In genomic region chr13:98500963-98501421, GRCh38 we compare ENCODE assay signal across 12 cellular contexts.
A peak's percentile ranks its signal among the peaks of the same experiment; 100 is the strongest.
DNase-seq lines count a peak whose midpoint lies in the region; ATAC-seq and TF ChIP-seq lines count a peak whose summit lies in the region.
"Had no signal": no experiment of that assay in that cellular context is flagged by ENCODE, and none has a peak within 500 bp of the region (broad histone marks: within the 10 kb centered on the region; RNA-seq: fewer than 3 reads in every experiment).

No MANE protein-coding gene starts in this region.

- H3K4me3 ChIP-seq in testis, result no peak overlapping the region
- H3K4me3 ChIP-seq in endodermal cell (ENCODE audit: low read length), result no peak overlapping the region
- no peak overlapping the region for H3K4me3 ChIP-seq in psoas muscle
- H3K4me3 ChIP-seq: skin epidermis had no signal

- no peaks in the 10 kb centered on the region for H3K9me3 ChIP-seq in testis
- H3K9me3 ChIP-seq in endodermal cell (ENCODE audit: control insufficient read depth, low read length), result no peaks in the 10 kb centered on the region
- H3K9me3 ChIP-seq in psoas muscle, result no peaks in the 10 kb centered on the region

- TF ChIP-seq POLR2A in testis (IDR thresholded peaks at IDR 0.05), result no peak

- no peaks in the 10 kb centered on the region for H3K9me3 Mint-ChIP-seq in activated naive CD8-positive, alpha-beta T cell (ENCODE audit: low read depth)
- no peaks in the 10 kb centered on the region for H3K9me3 Mint-ChIP-seq in activated naive CD8-positive, alpha-beta T cell treated with anti-CD3 and anti-CD28 coated beads for 36 hours
- H3K9me3 Mint-ChIP-seq in endodermal cell, result no peaks in the 10 kb centered on the region

- no peak for DNase-seq in activated naive CD8-positive, alpha-beta T cell treated with anti-CD3 and anti-CD28 coated beads for 36 hours
- DNase-seq in testis (no peak), endodermal cell (no peak), psoas muscle (no peak), hypothalamus (lab: John Stamatoyannopoulos, UW) (no peak)
- DNase-seq: NCI-H1417 treated with DMSO at 0.1 percent for 48 hours, WERI-Rb-1 had no signal

- H3K27me3 Mint-ChIP-seq in activated naive CD8-positive, alpha-beta T cell, result no peaks in the 10 kb centered on the region
- no peaks in the 10 kb centered on the region for H3K27me3 Mint-ChIP-seq in activated naive CD8-positive, alpha-beta T cell treated with anti-CD3 and anti-CD28 coated beads for 36 hours
- no peaks in the 10 kb centered on the region for H3K27me3 Mint-ChIP-seq in endodermal cell (ENCODE audit: insufficient read depth)

- no peak overlapping the region for H3K9ac ChIP-seq in endodermal cell (ENCODE audit: extremely low read depth, low read length, poor library complexity, severe bottlenecking)

- H3K27me3 ChIP-seq in testis, result no peaks in the 10 kb centered on the region
- no peaks in the 10 kb centered on the region for H3K27me3 ChIP-seq in endodermal cell (ENCODE audit: control insufficient read depth, insufficient read depth, low read length, poor library complexity, severe bottlenecking)
- no peaks in the 10 kb centered on the region for H3K27me3 ChIP-seq in psoas muscle (ENCODE audit: insufficient read depth in 3 of 3, low read length in 2 of 3)

- WGBS in testis, 2 donors, result 91 to 93% methylated on average over 10 of the region's 10 CpGs
- 95 to 98% methylated on average over 6 to 10 of the region's 10 CpGs for WGBS in endodermal cell (ENCODE audit: insufficient coverage in 1 of 2, insufficient read length in 1 of 2), 2 experiments
- WGBS in psoas muscle, 3 donors, result 95 to 99% (median 97%) methylated on average over 10 of the region's 10 CpGs

- peaks cover 10% of the 10 kb centered on the region for H3K36me3 Mint-ChIP-seq in activated naive CD8-positive, alpha-beta T cell
- peaks cover 37% of the 10 kb centered on the region for H3K36me3 Mint-ChIP-seq in activated naive CD8-positive, alpha-beta T cell treated with anti-CD3 and anti-CD28 coated beads for 36 hours
- peaks cover 21% of the 10 kb centered on the region for H3K36me3 Mint-ChIP-seq in endodermal cell (ENCODE audit: low read depth)

- no peak for TF ChIP-seq CTCF in testis (IDR thresholded peaks at IDR 0.05)
- TF ChIP-seq CTCF in endodermal cell (conservative IDR thresholded peaks at IDR 0.05), result no peak
- TF ChIP-seq CTCF in psoas muscle (IDR thresholded peaks at IDR 0.05), result no peak

- peaks cover 69% of the 10 kb centered on the region for H3K4me1 Mint-ChIP-seq in activated naive CD8-positive, alpha-beta T cell (ENCODE audit: low read depth)
- peaks cover 68% of the 10 kb centered on the region for H3K4me1 Mint-ChIP-seq in activated naive CD8-positive, alpha-beta T cell treated with anti-CD3 and anti-CD28 coated beads for 36 hours
- peaks cover 58% of the 10 kb centered on the region for H3K4me1 Mint-ChIP-seq in endodermal cell

- H3K36me3 ChIP-seq in testis (ENCODE audit: low read depth, missing control alignments) (no peaks in the 10 kb centered on the region), endodermal cell (ENCODE audit: control insufficient read depth, insufficient read depth, low read length) (peaks cover 41% of the 10 kb centered on the region), psoas muscle (ENCODE audit: insufficient read depth in 1 of 2, low read depth in 1 of 2) (no peaks in the 10 kb centered on the region)

- H3K4me1 ChIP-seq in testis, result peaks cover 34% of the 10 kb centered on the region
- H3K4me1 ChIP-seq in endodermal cell (ENCODE audit: control insufficient read depth, insufficient read depth, low read length), result peaks cover 39% of the 10 kb centered on the region
- peaks cover 37% of the 10 kb centered on the region for H3K4me1 ChIP-seq in psoas muscle

- peak; percentile 72 for ATAC-seq in HG02571 (IDR thresholded peaks at IDR 0.05; ENCODE audit: unreplicated experiment)
- ATAC-seq in HG03432 (IDR thresholded peaks at IDR 0.05; ENCODE audit: unreplicated experiment), result peak; percentile 86
- no peak for ATAC-seq in psoas muscle

- peak overlapping the region; percentile 70 for H3K27ac Mint-ChIP-seq in activated naive CD8-positive, alpha-beta T cell
- no peak overlapping the region for H3K27ac Mint-ChIP-seq in activated naive CD8-positive, alpha-beta T cell treated with anti-CD3 and anti-CD28 coated beads for 36 hours
- H3K27ac Mint-ChIP-seq in endodermal cell, result no peak overlapping the region

- H3K27ac ChIP-seq in testis (no peak overlapping the region), endodermal cell (ENCODE audit: low read depth, low read length) (no peak overlapping the region), psoas muscle (no peak overlapping the region)
- H3K27ac ChIP-seq: HL-60 had no signal

- intact Hi-C loops in testis (cut with DNase I; ENCODE audit: low total_unique reads), result no loop called here
- intact Hi-C loops in psoas muscle (cut with DNase I), result no loop called here

- no peak overlapping the region for H3K4me3 Mint-ChIP-seq in activated naive CD8-positive, alpha-beta T cell
- no peak overlapping the region for H3K4me3 Mint-ChIP-seq in activated naive CD8-positive, alpha-beta T cell treated with anti-CD3 and anti-CD28 coated beads for 36 hours
- no peak overlapping the region for H3K4me3 Mint-ChIP-seq in endodermal cell

Comparison
In these comparisons a context has a peak if more than half of its experiments do, and no peak if none do; other contexts are left out.
1. ATAC-seq: peak in HG02571 (single experiment) and HG03432 (single experiment); none in psoas muscle (0 of 4).